In the genomic region with DNA sequence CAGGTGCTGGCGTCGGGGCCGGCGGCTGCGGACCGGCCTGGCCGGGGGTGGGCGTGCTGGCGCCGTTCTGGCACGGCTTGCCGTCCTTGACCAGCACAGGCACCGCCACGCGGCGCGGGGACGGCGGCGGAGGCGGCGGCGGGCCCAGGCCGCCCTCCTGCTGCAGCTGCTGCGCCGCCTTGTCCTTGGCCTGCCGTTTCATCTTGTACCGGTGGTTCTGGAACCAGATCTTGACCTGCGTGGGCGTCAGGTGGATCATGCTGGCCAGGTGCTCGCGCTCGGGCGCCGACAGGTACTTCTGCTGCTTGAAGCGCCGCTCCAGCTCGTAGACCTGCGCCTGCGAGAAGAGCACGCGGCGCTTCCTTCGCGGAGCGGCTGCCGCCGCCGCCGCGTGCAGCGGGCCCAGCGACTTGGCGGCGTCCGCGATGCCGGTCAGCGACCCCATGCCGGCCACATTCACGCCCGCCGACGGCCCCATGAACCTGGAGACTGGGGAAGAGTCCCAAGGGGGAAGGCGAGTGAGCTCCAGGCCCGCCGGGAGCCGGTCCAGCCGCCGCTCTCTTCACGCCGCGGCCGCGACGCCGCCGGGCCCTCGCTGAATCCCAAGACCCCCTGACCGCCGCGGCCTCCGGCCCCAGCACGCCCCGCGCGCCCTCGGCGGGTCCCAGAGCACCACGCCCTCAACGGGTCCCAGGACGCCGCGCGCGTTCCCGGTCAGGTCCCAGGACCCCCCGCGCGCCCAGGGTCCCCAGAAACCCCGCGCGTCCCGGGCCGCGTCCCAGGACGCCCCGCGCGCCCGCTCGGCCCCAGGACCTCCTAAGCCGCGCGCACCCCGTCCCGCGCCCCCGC, we compare ENCODE assay signal across 9 cellular contexts. TPM values are rescaled to one million over a fixed set of nuclear protein-coding genes. Genes with fewer than 3 reads are reported as not detected.
A peak's percentile ranks its signal among the peaks of the same experiment; 100 is the strongest.
DNase-seq lines count a peak whose midpoint lies in the region; ATAC-seq and TF ChIP-seq lines count a peak whose summit lies in the region.
"Had no signal": no experiment of that assay in that cellular context is flagged by ENCODE, and none has a peak within 500 bp of the region (broad histone marks: within the 10 kb centered on the region; RNA-seq: fewer than 3 reads in every experiment).

No MANE protein-coding gene starts in this region.

- H3K9me2 ChIP-seq in Karpas-422 (replicated peaks; ENCODE audit: insufficient read depth, low read length), result no peaks in the 10 kb centered on the region

- H3K4me1 ChIP-seq in left lung (peaks cover 3 to 19% of the 10 kb centered on the region in 2 donors), gastrocnemius medialis (no peaks in the 10 kb centered on the region), Karpas-422 (ENCODE audit: low read length) (no peaks in the 10 kb centered on the region)

- H3K27me3 ChIP-seq in left lung (peaks cover 100% of the 10 kb centered on the region in 2 donors), gastrocnemius medialis (peaks cover 81 to 94% (median 87%) of the 10 kb centered on the region in 3 donors), Karpas-422 (ENCODE audit: low read length) (no peaks in the 10 kb centered on the region)

- no peak for TF ChIP-seq POLR2A in gastrocnemius medialis (IDR thresholded peaks at IDR 0.05)

- intact Hi-C loops in left lung (cut with DNase I) (no loop called here), gastrocnemius medialis (cut with DNase I; ENCODE audit: low total_unique reads) (no loop called here)

- in situ Hi-C loops in gastrocnemius medialis (cut with MboI; ENCODE audit: low sequenced_read_pairs in 4 of 4), result no loop called here

- H3K9me3 Mint-ChIP-seq in activated T-cell treated with anti-CD3 and anti-CD28 coated beads, Interleukin-2, amount 50 U/mL, for 4 hours, result no peaks in the 10 kb centered on the region
- H3K9me3 Mint-ChIP-seq: type B pancreatic cell had no signal

- DNase-seq in stimulated activated CD4-positive, alpha-beta T cell treated with anti-CD3 and anti-CD28 coated beads, Interleukin-15, amount 100 ng/mL, for 24 hours, result peak; percentile 18
- DNase-seq in stimulated activated CD4-positive, alpha-beta T cell treated with anti-CD3 and anti-CD28 coated beads, Interleukin-4, amount 100 ng/mL, for 4 hours, result no peak
- DNase-seq in activated T-cell treated with anti-CD3 and anti-CD28 coated beads, Interleukin-2, amount 50 U/mL, for 4 hours, result no peak
- DNase-seq in left lung (peak in 1 of 2 donors; percentile 74), gastrocnemius medialis (no peak), Karpas-422 (no peak), NCI-H69 (lab: John Stamatoyannopoulos, UW) (no peak)

- peaks cover 74% of the 10 kb centered on the region for H3K27me3 Mint-ChIP-seq in activated T-cell treated with anti-CD3 and anti-CD28 coated beads, Interleukin-2, amount 50 U/mL, for 4 hours (ENCODE audit: low read depth)

- no peak overlapping the region for H3K9ac ChIP-seq in Karpas-422 (ENCODE audit: low read length)

- no peak overlapping the region for H3K4me2 ChIP-seq in Karpas-422 (ENCODE audit: low read depth, low read length, poor library complexity, severe bottlenecking)

- no peaks in the 10 kb centered on the region for H3K79me2 ChIP-seq in Karpas-422 (ENCODE audit: low read length)

- TF ChIP-seq CTCF in left lung (IDR thresholded peaks at IDR 0.05) (no peak), gastrocnemius medialis (IDR thresholded peaks at IDR 0.05 in 4 of 5, conservative IDR thresholded peaks at IDR 0.05 in 1 of 5) (no peak)

- H3K9me3 ChIP-seq in left lung (no peaks in the 10 kb centered on the region), gastrocnemius medialis (no peaks in the 10 kb centered on the region), Karpas-422 (ENCODE audit: low read length) (no peaks in the 10 kb centered on the region)

- peak; percentile 24 to 51 for ATAC-seq in activated T-cell treated with anti-CD3 and anti-CD28 coated beads, Interleukin-2, amount 50 U/mL, for 4 hours
- peak; percentile 45 for ATAC-seq in left lung
- ATAC-seq in gastrocnemius medialis, result no peak
- no peak for ATAC-seq in HG03045 (IDR thresholded peaks at IDR 0.05; ENCODE audit: unreplicated experiment)

- H2AFZ ChIP-seq in Karpas-422 (ENCODE audit: low read length), result no peak overlapping the region

- H3K4me3 Mint-ChIP-seq in activated T-cell treated with anti-CD3 and anti-CD28 coated beads, Interleukin-2, amount 50 U/mL, for 4 hours, result no peak overlapping the region

- H3K36me3 Mint-ChIP-seq in activated T-cell treated with anti-CD3 and anti-CD28 coated beads, Interleukin-2, amount 50 U/mL, for 4 hours (ENCODE audit: insufficient read depth), result no peaks in the 10 kb centered on the region

- no peaks in the 10 kb centered on the region for H4K20me1 ChIP-seq in Karpas-422 (ENCODE audit: insufficient read depth, low read depth, low read length)

- H3K27ac ChIP-seq in left lung, result no peak overlapping the region
- H3K27ac ChIP-seq in gastrocnemius medialis, result no peak overlapping the region
- no peak overlapping the region for H3K27ac ChIP-seq in Karpas-422 (ENCODE audit: low read length)

- H3K4me3 ChIP-seq in left lung, result peak overlapping the region in 1 of 2 donors; percentile 16
- H3K4me3 ChIP-seq in gastrocnemius medialis, result peak overlapping the region in 1 of 4 donors; percentile 22
- H3K4me3 ChIP-seq in Karpas-422 (ENCODE audit: low read length), result no peak overlapping the region

- no peaks in the 10 kb centered on the region for H3K36me3 ChIP-seq in left lung
- no peaks in the 10 kb centered on the region for H3K36me3 ChIP-seq in gastrocnemius medialis
- H3K36me3 ChIP-seq in Karpas-422 (ENCODE audit: insufficient read depth, low read length), result no peaks in the 10 kb centered on the region

- peaks cover 22% of the 10 kb centered on the region for H3K4me1 Mint-ChIP-seq in activated T-cell treated with anti-CD3 and anti-CD28 coated beads, Interleukin-2, amount 50 U/mL, for 4 hours (ENCODE audit: low read depth)

RNA-seq across cellular contexts. Expression of gene NKX2-4, which starts 1.1 kb away (rescaled TPM):
- not detected for total RNA-seq in activated T-cell treated with anti-CD3 and anti-CD28 coated beads, Interleukin-2, amount 50 U/mL, for 4 hours
- total RNA-seq in left lung (not detected), gastrocnemius medialis (not detected)
- total RNA-seq in Karpas-422 (2014; rRNA removed; shearing (Covaris generic); ENCODE audit: low replicate concordance), result not detected in 2 replicates

Comparison
In these comparisons a context has a peak if more than half of its experiments do, and no peak if none do; other contexts are left out.
1. ATAC-seq: peak in activated T-cell treated with anti-CD3 and anti-CD28 coated beads, Interleukin-2, amount 50 U/mL, for 4 hours (2 of 2) and left lung (single experiment); none in gastrocnemius medialis (0 of 2) and HG03045 (single experiment).